Comparison of ENCODE assay signal across 1 cellular context in the genomic region with DNA sequence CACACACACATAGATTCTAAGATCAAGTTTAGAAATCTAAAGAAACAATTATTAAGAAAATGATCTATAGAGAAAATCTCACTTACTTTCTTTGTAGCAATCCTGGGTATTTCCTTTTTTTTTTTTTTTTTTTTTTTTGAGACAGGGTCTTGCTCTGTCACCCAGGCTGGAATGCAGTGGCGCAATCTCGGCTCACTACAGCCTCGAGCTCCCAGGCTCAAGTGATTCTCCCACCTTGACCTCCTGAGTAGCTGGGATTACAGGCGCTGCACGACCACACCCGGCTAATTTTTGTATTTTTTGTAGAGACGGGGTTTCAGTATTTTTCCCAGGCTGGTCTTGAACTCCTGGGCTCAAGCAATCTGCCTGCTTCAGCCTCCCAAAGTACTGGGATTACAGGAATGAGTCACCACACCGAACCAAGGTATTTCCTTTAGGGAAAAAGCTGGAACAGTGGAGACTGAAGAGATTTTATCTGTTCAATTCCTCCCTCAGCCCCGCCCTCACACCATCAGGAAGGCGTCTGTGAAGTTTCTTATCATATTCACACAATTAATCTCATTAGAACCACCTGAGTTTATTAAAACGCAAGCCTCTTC.
TF ChIP-seq lines count a peak whose summit lies in the region.

A gene with protein sequence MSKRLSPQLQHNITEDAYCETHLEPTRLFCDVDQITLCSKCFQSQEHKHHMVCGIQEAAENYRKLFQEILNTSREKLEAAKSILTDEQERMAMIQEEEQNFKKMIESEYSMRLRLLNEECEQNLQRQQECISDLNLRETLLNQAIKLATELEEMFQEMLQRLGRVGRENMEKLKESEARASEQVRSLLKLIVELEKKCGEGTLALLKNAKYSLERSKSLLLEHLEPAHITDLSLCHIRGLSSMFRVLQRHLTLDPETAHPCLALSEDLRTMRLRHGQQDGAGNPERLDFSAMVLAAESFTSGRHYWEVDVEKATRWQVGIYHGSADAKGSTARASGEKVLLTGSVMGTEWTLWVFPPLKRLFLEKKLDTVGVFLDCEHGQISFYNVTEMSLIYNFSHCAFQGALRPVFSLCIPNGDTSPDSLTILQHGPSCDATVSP (minus strand): TSS at position 447 of the 599 bp plus-strand sequence. CDS start 4,235 bp downstream, outside the sequence.

TF ChIP-seq in H1, 55 proteins besides CTCF, POLR2A, EP300 and RAD21 (continued from another document):
- no peak for TF ChIP-seq CHD1 (IDR thresholded peaks at IDR 0.05; ENCODE audit: low read depth, low read length)
- 0 out of 2 replicates have a peak, but pooled peaks have one; percentile 39 for TF ChIP-seq JUND (IDR thresholded peaks at IDR 0.05; ENCODE audit: low read length)
TF ChIP-seq in H1: peak in this region for 4.
